1 cellular context compared by ENCODE assay signal in the genomic region with DNA sequence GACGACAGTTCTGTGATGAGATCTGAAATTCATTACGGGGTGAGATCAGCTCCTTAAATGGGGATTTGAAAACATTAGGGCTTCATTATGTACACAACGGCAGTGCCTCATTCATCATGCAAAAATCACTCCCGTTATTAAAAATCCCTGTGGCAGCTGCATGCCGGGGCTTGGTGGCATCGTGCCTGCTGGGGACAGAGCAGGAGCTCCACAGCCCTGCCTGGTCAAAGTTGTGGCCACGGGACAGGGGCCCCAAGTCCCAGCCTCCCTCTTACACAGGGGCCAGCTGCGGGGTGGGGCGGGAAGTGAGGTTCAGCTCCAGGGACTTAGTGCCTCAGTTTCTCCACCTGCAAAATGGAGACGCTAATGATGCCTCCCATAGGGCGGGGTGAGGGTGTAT.
TF ChIP-seq lines count a peak whose summit lies in the region.

No MANE protein-coding gene starts in this region.

TF ChIP-seq in GM23338, 12 proteins besides CTCF, POLR2A, EP300 and RAD21 (continued from another document):
- TF ChIP-seq ZNF331 (CRISPR knock-in tag; IDR thresholded peaks at IDR 0.05; ENCODE audit: low read depth) (no peak), ZNF114 (CRISPR knock-in tag; IDR thresholded peaks at IDR 0.05) (no peak), EZH2 (IDR thresholded peaks at IDR 0.05; ENCODE audit: low read depth, unreplicated experiment) (no peak), EZH2phosphoT487 (IDR thresholded peaks at IDR 0.05; ENCODE audit: unreplicated experiment) (no peak)
- TF ChIP-seq, protein P1, sequence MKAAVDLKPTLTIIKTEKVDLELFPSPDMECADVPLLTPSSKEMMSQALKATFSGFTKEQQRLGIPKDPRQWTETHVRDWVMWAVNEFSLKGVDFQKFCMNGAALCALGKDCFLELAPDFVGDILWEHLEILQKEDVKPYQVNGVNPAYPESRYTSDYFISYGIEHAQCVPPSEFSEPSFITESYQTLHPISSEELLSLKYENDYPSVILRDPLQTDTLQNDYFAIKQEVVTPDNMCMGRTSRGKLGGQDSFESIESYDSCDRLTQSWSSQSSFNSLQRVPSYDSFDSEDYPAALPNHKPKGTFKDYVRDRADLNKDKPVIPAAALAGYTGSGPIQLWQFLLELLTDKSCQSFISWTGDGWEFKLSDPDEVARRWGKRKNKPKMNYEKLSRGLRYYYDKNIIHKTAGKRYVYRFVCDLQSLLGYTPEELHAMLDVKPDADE (IDR thresholded peaks at IDR 0.05), result no peak
- TF ChIP-seq, protein P2, sequence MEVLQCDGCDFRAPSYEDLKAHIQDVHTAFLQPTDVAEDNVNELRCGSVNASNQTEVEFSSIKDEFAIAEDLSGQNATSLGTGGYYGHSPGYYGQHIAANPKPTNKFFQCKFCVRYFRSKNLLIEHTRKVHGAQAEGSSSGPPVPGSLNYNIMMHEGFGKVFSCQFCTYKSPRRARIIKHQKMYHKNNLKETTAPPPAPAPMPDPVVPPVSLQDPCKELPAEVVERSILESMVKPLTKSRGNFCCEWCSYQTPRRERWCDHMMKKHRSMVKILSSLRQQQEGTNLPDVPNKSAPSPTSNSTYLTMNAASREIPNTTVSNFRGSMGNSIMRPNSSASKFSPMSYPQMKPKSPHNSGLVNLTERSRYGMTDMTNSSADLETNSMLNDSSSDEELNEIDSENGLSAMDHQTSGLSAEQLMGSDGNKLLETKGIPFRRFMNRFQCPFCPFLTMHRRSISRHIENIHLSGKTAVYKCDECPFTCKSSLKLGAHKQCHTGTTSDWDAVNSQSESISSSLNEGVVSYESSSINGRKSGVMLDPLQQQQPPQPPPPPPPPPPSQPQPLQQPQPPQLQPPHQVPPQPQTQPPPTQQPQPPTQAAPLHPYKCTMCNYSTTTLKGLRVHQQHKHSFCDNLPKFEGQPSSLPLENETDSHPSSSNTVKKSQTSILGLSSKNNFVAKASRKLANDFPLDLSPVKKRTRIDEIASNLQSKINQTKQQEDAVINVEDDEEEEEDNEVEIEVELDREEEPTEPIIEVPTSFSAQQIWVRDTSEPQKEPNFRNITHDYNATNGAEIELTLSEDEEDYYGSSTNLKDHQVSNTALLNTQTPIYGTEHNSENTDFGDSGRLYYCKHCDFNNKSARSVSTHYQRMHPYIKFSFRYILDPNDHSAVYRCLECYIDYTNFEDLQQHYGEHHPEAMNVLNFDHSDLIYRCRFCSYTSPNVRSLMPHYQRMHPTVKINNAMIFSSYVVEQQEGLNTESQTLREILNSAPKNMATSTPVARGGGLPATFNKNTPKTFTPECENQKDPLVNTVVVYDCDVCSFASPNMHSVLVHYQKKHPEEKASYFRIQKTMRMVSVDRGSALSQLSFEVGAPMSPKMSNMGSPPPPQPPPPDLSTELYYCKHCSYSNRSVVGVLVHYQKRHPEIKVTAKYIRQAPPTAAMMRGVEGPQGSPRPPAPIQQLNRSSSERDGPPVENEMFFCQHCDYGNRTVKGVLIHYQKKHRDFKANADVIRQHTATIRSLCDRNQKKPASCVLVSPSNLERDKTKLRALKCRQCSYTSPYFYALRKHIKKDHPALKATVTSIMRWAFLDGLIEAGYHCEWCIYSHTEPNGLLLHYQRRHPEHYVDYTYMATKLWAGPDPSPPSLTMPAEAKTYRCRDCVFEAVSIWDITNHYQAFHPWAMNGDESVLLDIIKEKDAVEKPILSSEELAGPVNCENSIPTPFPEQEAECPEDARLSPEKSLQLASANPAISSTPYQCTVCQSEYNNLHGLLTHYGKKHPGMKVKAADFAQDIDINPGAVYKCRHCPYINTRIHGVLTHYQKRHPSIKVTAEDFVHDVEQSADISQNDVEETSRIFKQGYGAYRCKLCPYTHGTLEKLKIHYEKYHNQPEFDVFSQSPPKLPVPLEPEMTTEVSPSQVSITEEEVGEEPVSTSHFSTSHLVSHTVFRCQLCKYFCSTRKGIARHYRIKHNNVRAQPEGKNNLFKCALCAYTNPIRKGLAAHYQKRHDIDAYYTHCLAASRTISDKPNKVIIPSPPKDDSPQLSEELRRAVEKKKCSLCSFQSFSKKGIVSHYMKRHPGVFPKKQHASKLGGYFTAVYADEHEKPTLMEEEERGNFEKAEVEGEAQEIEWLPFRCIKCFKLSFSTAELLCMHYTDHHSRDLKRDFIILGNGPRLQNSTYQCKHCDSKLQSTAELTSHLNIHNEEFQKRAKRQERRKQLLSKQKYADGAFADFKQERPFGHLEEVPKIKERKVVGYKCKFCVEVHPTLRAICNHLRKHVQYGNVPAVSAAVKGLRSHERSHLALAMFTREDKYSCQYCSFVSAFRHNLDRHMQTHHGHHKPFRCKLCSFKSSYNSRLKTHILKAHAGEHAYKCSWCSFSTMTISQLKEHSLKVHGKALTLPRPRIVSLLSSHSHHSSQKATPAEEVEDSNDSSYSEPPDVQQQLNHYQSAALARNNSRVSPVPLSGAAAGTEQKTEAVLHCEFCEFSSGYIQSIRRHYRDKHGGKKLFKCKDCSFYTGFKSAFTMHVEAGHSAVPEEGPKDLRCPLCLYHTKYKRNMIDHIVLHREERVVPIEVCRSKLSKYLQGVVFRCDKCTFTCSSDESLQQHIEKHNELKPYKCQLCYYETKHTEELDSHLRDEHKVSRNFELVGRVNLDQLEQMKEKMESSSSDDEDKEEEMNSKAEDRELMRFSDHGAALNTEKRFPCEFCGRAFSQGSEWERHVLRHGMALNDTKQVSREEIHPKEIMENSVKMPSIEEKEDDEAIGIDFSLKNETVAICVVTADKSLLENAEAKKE (CRISPR knock-in tag; IDR thresholded peaks at IDR 0.05), result no peak
- TF ChIP-seq, protein P3, sequence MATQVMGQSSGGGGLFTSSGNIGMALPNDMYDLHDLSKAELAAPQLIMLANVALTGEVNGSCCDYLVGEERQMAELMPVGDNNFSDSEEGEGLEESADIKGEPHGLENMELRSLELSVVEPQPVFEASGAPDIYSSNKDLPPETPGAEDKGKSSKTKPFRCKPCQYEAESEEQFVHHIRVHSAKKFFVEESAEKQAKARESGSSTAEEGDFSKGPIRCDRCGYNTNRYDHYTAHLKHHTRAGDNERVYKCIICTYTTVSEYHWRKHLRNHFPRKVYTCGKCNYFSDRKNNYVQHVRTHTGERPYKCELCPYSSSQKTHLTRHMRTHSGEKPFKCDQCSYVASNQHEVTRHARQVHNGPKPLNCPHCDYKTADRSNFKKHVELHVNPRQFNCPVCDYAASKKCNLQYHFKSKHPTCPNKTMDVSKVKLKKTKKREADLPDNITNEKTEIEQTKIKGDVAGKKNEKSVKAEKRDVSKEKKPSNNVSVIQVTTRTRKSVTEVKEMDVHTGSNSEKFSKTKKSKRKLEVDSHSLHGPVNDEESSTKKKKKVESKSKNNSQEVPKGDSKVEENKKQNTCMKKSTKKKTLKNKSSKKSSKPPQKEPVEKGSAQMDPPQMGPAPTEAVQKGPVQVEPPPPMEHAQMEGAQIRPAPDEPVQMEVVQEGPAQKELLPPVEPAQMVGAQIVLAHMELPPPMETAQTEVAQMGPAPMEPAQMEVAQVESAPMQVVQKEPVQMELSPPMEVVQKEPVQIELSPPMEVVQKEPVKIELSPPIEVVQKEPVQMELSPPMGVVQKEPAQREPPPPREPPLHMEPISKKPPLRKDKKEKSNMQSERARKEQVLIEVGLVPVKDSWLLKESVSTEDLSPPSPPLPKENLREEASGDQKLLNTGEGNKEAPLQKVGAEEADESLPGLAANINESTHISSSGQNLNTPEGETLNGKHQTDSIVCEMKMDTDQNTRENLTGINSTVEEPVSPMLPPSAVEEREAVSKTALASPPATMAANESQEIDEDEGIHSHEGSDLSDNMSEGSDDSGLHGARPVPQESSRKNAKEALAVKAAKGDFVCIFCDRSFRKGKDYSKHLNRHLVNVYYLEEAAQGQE (IDR thresholded peaks at IDR 0.05; ENCODE audit: unreplicated experiment), result no peak
